ENCODE assay signal across 9 cellular contexts in the genomic region with DNA sequence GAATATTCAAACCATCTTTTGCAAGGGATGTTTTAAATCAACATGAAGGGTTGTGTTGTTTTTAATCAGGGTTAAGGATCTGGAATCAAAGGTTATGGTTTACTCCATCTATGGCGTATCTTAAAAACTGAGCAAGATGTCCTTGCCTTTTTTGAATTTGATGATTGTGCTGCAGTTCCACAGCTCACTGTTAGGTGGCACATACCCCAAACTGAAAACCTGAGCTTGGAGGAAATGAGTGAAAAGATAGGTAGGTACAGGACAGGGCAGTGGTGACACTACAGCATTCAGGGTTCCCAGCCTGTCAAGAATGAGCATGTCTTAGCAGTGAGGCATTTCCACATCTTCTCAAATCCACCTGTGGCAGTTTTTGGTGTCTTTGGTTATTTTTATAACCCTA. TPM values are rescaled to one million over a fixed set of nuclear protein-coding genes. Genes with fewer than 3 reads are reported as not detected.
DNase-seq lines count a peak whose midpoint lies in the region; ATAC-seq, FAIRE-seq and TF ChIP-seq lines count a peak whose summit lies in the region.
"Had no signal": no experiment of that assay in that cellular context is flagged by ENCODE, and none has a peak within 500 bp of the region (broad histone marks: within the 10 kb centered on the region; RNA-seq: fewer than 3 reads in every experiment).

No MANE protein-coding gene starts in this region.

- no peak overlapping the region for H4K5ac ChIP-seq in H1 (ENCODE audit: insufficient read length, low read depth, low read length)

- 100% methylated on average over 1 of the region's 1 CpG; no CpG with 5 or more reads in 1 of the 2 experiments for WGBS in H1 (ENCODE audit: extremely low coverage in 1 of 2, insufficient coverage in 1 of 2, insufficient read length in 1 of 2, insufficient replicate concordance in 2 of 2, low coverage in 1 of 2, low lambda C conversion rate in 2 of 2, missing lambda C conversion rate in 1 of 2), 2 experiments

- ATAC-seq in activated CD4-positive, alpha-beta T cell treated with anti-CD3 and anti-CD28 coated beads for 36 hours: peak; percentile 48
- ATAC-seq in GM21381 (IDR thresholded peaks at IDR 0.05; ENCODE audit: unreplicated experiment): peak; percentile 26
- no peak for ATAC-seq in HG03521 (IDR thresholded peaks at IDR 0.05; ENCODE audit: unreplicated experiment)

- H3K36me3 Mint-ChIP-seq in activated CD4-positive, alpha-beta T cell treated with anti-CD3 and anti-CD28 coated beads for 36 hours (ENCODE audit: low read depth): no peaks in the 10 kb centered on the region

- H3K27ac ChIP-seq in H1 (ENCODE audit: low read depth, low read length) (no peak overlapping the region), osteoblast (ENCODE audit: low read depth, low read length) (no peak overlapping the region)

- H3K9me3 ChIP-seq in H1 (ENCODE audit: insufficient read depth in 2 of 2, low read depth in 1 of 2, low read length in 1 of 2) (no peaks in the 10 kb centered on the region), osteoblast (ENCODE audit: low read depth, low read length) (no peaks in the 10 kb centered on the region)

- no peak overlapping the region for H3K4me3 ChIP-seq in H1 (ENCODE audit: extremely low read depth in 1 of 4, insufficient read depth in 2 of 4, low read depth in 3 of 4, low read length in 4 of 4)
- no peak overlapping the region for H3K4me3 ChIP-seq in osteoblast (ENCODE audit: insufficient read depth, low read length)

- POLR2A ChIA-PET in activated CD4-positive, alpha-beta T cell treated with anti-CD3 and anti-CD28 coated beads for 36 hours (lab: Charles Lee): interaction anchor here (1.0 kb wide), 1 partner anchor 13 kb away, joined by 6 read pairs; a partner anchor contains a TSS
- POLR2A ChIA-PET in H1 (lab: Charles Lee; ENCODE audit: partially characterized antibody): no interaction called here

- no peak overlapping the region for H4K8ac ChIP-seq in H1 (ENCODE audit: extremely low read depth, insufficient read depth, low read length)

- no peak overlapping the region for H3K4ac ChIP-seq in H1 (replicated peaks; ENCODE audit: insufficient read length, low read depth, low read length)

- no peak overlapping the region for H2BK120ac ChIP-seq in H1 (replicated peaks; ENCODE audit: low read depth, low read length)

- peaks cover 35% of the 10 kb centered on the region for H3K4me1 Mint-ChIP-seq in activated CD4-positive, alpha-beta T cell treated with anti-CD3 and anti-CD28 coated beads for 36 hours

- H2BK12ac ChIP-seq in H1 (ENCODE audit: low read depth, low read length): no peak overlapping the region

- no peaks in the 10 kb centered on the region for H3K9me3 Mint-ChIP-seq in activated CD4-positive, alpha-beta T cell treated with anti-CD3 and anti-CD28 coated beads for 36 hours (ENCODE audit: low read depth)
- H3K9me3 Mint-ChIP-seq: dendritic cell treated with granulocyte-macrophage colony-stimulating factor and Interleukin-4, amounts not matched to agents 40 ng/mL and 50 ng/mL, for 4 days had no signal

- peak in 2 of 3 experiments; percentile 26 to 45; a peak in 2 of 4 replicates for TF ChIP-seq CTCF in H1 (IDR thresholded peaks at IDR 0.05; ENCODE audit: control extremely low read depth in 1 of 3, insufficient read depth in 1 of 3, low read depth in 1 of 3, low read length in 3 of 3)
- TF ChIP-seq CTCF in osteoblast (IDR thresholded peaks at IDR 0.05; ENCODE audit: extremely low read depth, low read depth, low read length): peak; percentile 47

- no peak overlapping the region for H3K56ac ChIP-seq in H1 (replicated peaks; ENCODE audit: insufficient read length, low read depth, low read length)

- H3K14ac ChIP-seq in H1 (ENCODE audit: insufficient read length): no peak overlapping the region

- H3K23ac ChIP-seq in H1 (ENCODE audit: insufficient read length): no peak overlapping the region

- no peak for TF ChIP-seq POLR2A in H1 (IDR thresholded peaks at IDR 0.05; ENCODE audit: control extremely low read depth in 1 of 2, low read depth in 2 of 2, low read length in 2 of 2)

- H3K4me1 ChIP-seq in H1 (replicated peaks in 1 of 4; ENCODE audit: control insufficient read depth in 3 of 4, insufficient read depth in 4 of 4, low read length in 3 of 4) (peaks cover 0 to 6% (median 0%) of the 10 kb centered on the region in 4 experiments; a peak in 2 of 7 replicates), osteoblast (ENCODE audit: insufficient read depth, low read length) (no peaks in the 10 kb centered on the region)

- no peaks in the 10 kb centered on the region for H3K36me3 ChIP-seq in H1 (ENCODE audit: control insufficient read depth in 2 of 4, insufficient read depth in 4 of 4, low read length in 3 of 4)
- no peaks in the 10 kb centered on the region for H3K36me3 ChIP-seq in osteoblast (ENCODE audit: insufficient read depth, low read length)

- H2BK15ac ChIP-seq in H1 (ENCODE audit: low read length): no peak overlapping the region

- H3K18ac ChIP-seq in H1 (ENCODE audit: extremely low read depth, low read length): no peak overlapping the region

- intact Hi-C loops in activated CD4-positive, alpha-beta T cell treated with anti-CD3 and anti-CD28 coated beads for 36 hours (cut with DNase I, micrococcal nuclease): loop anchor here in 1 of 2 experiments (5.0 kb wide), 2 partner anchors 105 to 300 kb away; a partner anchor contains a TSS

- H3K79me1 ChIP-seq in H1 (ENCODE audit: low read depth, low read length): no peaks in the 10 kb centered on the region

- no peak overlapping the region for H3K9ac ChIP-seq in H1 (replicated peaks in 1 of 4; ENCODE audit: extremely low read depth in 1 of 4, low read depth in 3 of 4, low read length in 3 of 4)

- peak; percentile 29 to 49; a peak in 3 of 4 replicates for TF ChIP-seq RAD21 in H1 (IDR thresholded peaks at IDR 0.05 in 1 of 2, conservative IDR thresholded peaks at IDR 0.05 in 1 of 2; ENCODE audit: low read depth in 2 of 2, low read length in 2 of 2)

- H3K4me2 ChIP-seq in H1 (ENCODE audit: insufficient read depth in 1 of 2, low read depth in 2 of 2, low read length in 2 of 2) (no peak overlapping the region), osteoblast (ENCODE audit: insufficient read depth, low read length) (no peak overlapping the region)

- H3K4me3 Mint-ChIP-seq in activated CD4-positive, alpha-beta T cell treated with anti-CD3 and anti-CD28 coated beads for 36 hours: no peak overlapping the region
- H3K4me3 Mint-ChIP-seq: dendritic cell treated with granulocyte-macrophage colony-stimulating factor and Interleukin-4, amounts not matched to agents 40 ng/mL and 50 ng/mL, for 4 days had no signal

- TF ChIP-seq EP300 in H1 (IDR thresholded peaks at IDR 0.05; ENCODE audit: borderline replicate concordance in 1 of 2, low read depth in 2 of 2, low read length in 2 of 2): no peak

- no peak overlapping the region for H4K91ac ChIP-seq in H1 (replicated peaks; ENCODE audit: insufficient read length, low read length)

- H3K27ac Mint-ChIP-seq in activated CD4-positive, alpha-beta T cell treated with anti-CD3 and anti-CD28 coated beads for 36 hours: peak overlapping the region; percentile 56

- no peak overlapping the region for H2AK5ac ChIP-seq in H1 (ENCODE audit: low read depth, low read length)

- H2AFZ ChIP-seq in H1 (ENCODE audit: low read length) (no peak overlapping the region), osteoblast (ENCODE audit: low read length) (no peak overlapping the region)

- H2BK5ac ChIP-seq in H1 (ENCODE audit: low read depth, low read length): no peak overlapping the region

- peaks cover 1% of the 10 kb centered on the region; the same call in 1 of the 2 replicates for H3K23me2 ChIP-seq in H1 (ENCODE audit: low read depth, low read length)

- no peaks in the 10 kb centered on the region for H3K27me3 Mint-ChIP-seq in activated CD4-positive, alpha-beta T cell treated with anti-CD3 and anti-CD28 coated beads for 36 hours
- H3K27me3 Mint-ChIP-seq: dendritic cell treated with granulocyte-macrophage colony-stimulating factor and Interleukin-4, amounts not matched to agents 40 ng/mL and 50 ng/mL, for 4 days had no signal

- H3K79me2 ChIP-seq in H1 (ENCODE audit: control insufficient read depth in 1 of 2, insufficient read depth in 2 of 2, low read length in 2 of 2) (no peaks in the 10 kb centered on the region), osteoblast (ENCODE audit: insufficient read depth, low read length) (no peaks in the 10 kb centered on the region)

- no peak overlapping the region for H2BK20ac ChIP-seq in H1 (ENCODE audit: low read length)

- no peaks in the 10 kb centered on the region for H3K27me3 ChIP-seq in H1 (replicated peaks in 1 of 4; ENCODE audit: control insufficient read depth in 3 of 4, extremely low read depth in 1 of 4, insufficient read depth in 3 of 4, low read length in 3 of 4)
- H3K27me3 ChIP-seq in osteoblast (ENCODE audit: insufficient read depth, low read length): no peaks in the 10 kb centered on the region

- H4K20me1 ChIP-seq in H1 (replicated peaks in 1 of 2; ENCODE audit: control insufficient read depth in 1 of 2, insufficient read depth in 2 of 2, low read length in 2 of 2) (no peaks in the 10 kb centered on the region), osteoblast (ENCODE audit: insufficient read depth, low read length) (no peaks in the 10 kb centered on the region)

- FAIRE-seq in RCC 7860 (lab: Jason Lieb, UNC) (peak; percentile 15), H1 (lab: Jason Lieb, UNC) (peak; percentile 55)

- CTCF ChIA-PET in activated CD4-positive, alpha-beta T cell treated with anti-CD3 and anti-CD28 coated beads for 36 hours (lab: Charles Lee): interaction anchor here (0.8 to 1.0 kb wide), 5 partner anchors 12 to 105 kb away, joined by 3 to 13 read pairs (median 4); a partner anchor contains a TSS
- CTCF ChIA-PET in H1 (lab: Charles Lee; ENCODE audit: partially characterized antibody): interaction anchor here (1.6 to 2.1 kb wide), 3 partner anchors 12 to 16 kb away, joined by 5 to 9 read pairs (median 6); a partner anchor contains a TSS

- DNase-seq in activated CD4-positive, alpha-beta T cell treated with anti-CD3 and anti-CD28 coated beads for 36 hours: peak; percentile 43
- DNase-seq in activated CD4-positive, alpha-beta T cell treated with anti-CD3 and anti-CD28 coated beads, Interleukin-2, amount 50 U/mL, for 4 hours: no peak
- DNase-seq in RCC 7860 (ENCODE audit: low spot score) (no peak), H1 (ENCODE audit: low read depth in 1 of 2, low spot score in 2 of 2) (no peak), osteoblast (ENCODE audit: insufficient read length, low spot score, missing footprints) (no peak), middle frontal gyrus (ENCODE audit: extremely low spot score, low spot score) (no peak)

RNA-seq across cellular contexts. Expression of a gene that starts 13.1 kb away (rescaled TPM):
- 10 to 100 TPM; 29.4 to 37.4 TPM for total RNA-seq in activated CD4-positive, alpha-beta T cell treated with anti-CD3 and anti-CD28 coated beads for 36 hours
- total RNA-seq in H1 (2021; fragmentation: NEBNext Ultra II Directional; extraction: Animal tissue kit (Norgen Biotek cat#: 25700)): 7.2 and 7.6 TPM in 2 replicates
- polyA plus RNA-seq in H1 (2011; rRNA removed): 3.3 and 5.4 TPM in 2 replicates
- 5.1 TPM for polyA plus RNA-seq in H1 (2011; cell fraction: cytosol; rRNA removed)
- 5.3 TPM for polyA plus RNA-seq in H1 (2011; cell fraction: nucleus; rRNA removed)
- polyA plus RNA-seq in H1 (2012, experiment 1 of 2): 6.4 to 8.1 TPM (median 7.5 TPM) in 4 replicates
- polyA plus RNA-seq in H1 (2012, experiment 2 of 2): 7.9 TPM
- polyA plus RNA-seq in H1 (2013, experiment 1 of 2): 3.1 TPM
- polyA plus RNA-seq in H1 (2013, experiment 2 of 2): 3.1 TPM
- 4.7 and 12.0 TPM in 2 replicates for polyA minus RNA-seq in H1 (2011; rRNA and poly(A)+ RNA removed)
- polyA minus RNA-seq in H1 (2011; cell fraction: cytosol; rRNA and poly(A)+ RNA removed): 4.6 TPM
- 6.5 TPM for polyA minus RNA-seq in H1 (2011; cell fraction: nucleus; rRNA and poly(A)+ RNA removed)
- 12.1 and 13.0 TPM in 2 replicates for total RNA-seq in osteoblast

RNA-seq across cellular contexts. Expression of a gene that starts 22.0 kb away (rescaled TPM):
- not detected for total RNA-seq in activated CD4-positive, alpha-beta T cell treated with anti-CD3 and anti-CD28 coated beads for 36 hours
- not detected in 2 replicates for total RNA-seq in H1 (2021; fragmentation: NEBNext Ultra II Directional; extraction: Animal tissue kit (Norgen Biotek cat#: 25700))
- not detected in 2 replicates for polyA plus RNA-seq in H1 (2011; rRNA removed)
- not detected for polyA plus RNA-seq in H1 (2011; cell fraction: cytosol; rRNA removed)
- not detected for polyA plus RNA-seq in H1 (2011; cell fraction: nucleus; rRNA removed)
- not detected in 4 replicates for polyA plus RNA-seq in H1 (2012, experiment 1 of 2)
- not detected for polyA plus RNA-seq in H1 (2012, experiment 2 of 2)
- not detected for polyA plus RNA-seq in H1 (2013, experiment 1 of 2)
- not detected for polyA plus RNA-seq in H1 (2013, experiment 2 of 2)
- polyA minus RNA-seq in H1 (2011; rRNA and poly(A)+ RNA removed): not detected in 2 replicates
- not detected for polyA minus RNA-seq in H1 (2011; cell fraction: cytosol; rRNA and poly(A)+ RNA removed)
- polyA minus RNA-seq in H1 (2011; cell fraction: nucleus; rRNA and poly(A)+ RNA removed): not detected
- not detected in 2 replicates for total RNA-seq in osteoblast

RNA-seq across cellular contexts. Expression of a gene that starts 22.6 kb away (rescaled TPM):
- total RNA-seq in activated CD4-positive, alpha-beta T cell treated with anti-CD3 and anti-CD28 coated beads for 36 hours: 10 to 100 TPM; 52.6 to 64.3 TPM
- 18.0 and 19.9 TPM in 2 replicates for total RNA-seq in H1 (2021; fragmentation: NEBNext Ultra II Directional; extraction: Animal tissue kit (Norgen Biotek cat#: 25700))
- polyA plus RNA-seq in H1 (2011; rRNA removed): 17.9 and 20.7 TPM in 2 replicates
- polyA plus RNA-seq in H1 (2011; cell fraction: cytosol; rRNA removed): 13.1 TPM
- polyA plus RNA-seq in H1 (2011; cell fraction: nucleus; rRNA removed): 61.6 TPM
- 13.3 to 19.4 TPM (median 15.5 TPM) in 4 replicates for polyA plus RNA-seq in H1 (2012, experiment 1 of 2)
- polyA plus RNA-seq in H1 (2012, experiment 2 of 2): 8.5 TPM
- 23.0 TPM for polyA plus RNA-seq in H1 (2013, experiment 1 of 2)
- 19.6 TPM for polyA plus RNA-seq in H1 (2013, experiment 2 of 2)
- 31.2 and 54.4 TPM in 2 replicates for polyA minus RNA-seq in H1 (2011; rRNA and poly(A)+ RNA removed)
- polyA minus RNA-seq in H1 (2011; cell fraction: cytosol; rRNA and poly(A)+ RNA removed): 16.1 TPM
- 42.4 TPM for polyA minus RNA-seq in H1 (2011; cell fraction: nucleus; rRNA and poly(A)+ RNA removed)
- 48.9 and 50.4 TPM in 2 replicates for total RNA-seq in osteoblast

RNA-seq across cellular contexts. Expression of a gene that starts 59.6 kb away (rescaled TPM):
- not detected for total RNA-seq in activated CD4-positive, alpha-beta T cell treated with anti-CD3 and anti-CD28 coated beads for 36 hours
- not detected in 2 replicates for total RNA-seq in H1 (2021; fragmentation: NEBNext Ultra II Directional; extraction: Animal tissue kit (Norgen Biotek cat#: 25700))
- 0.06 and 0.35 TPM in 2 replicates for polyA plus RNA-seq in H1 (2011; rRNA removed)
- polyA plus RNA-seq in H1 (2011; cell fraction: cytosol; rRNA removed): not detected
- 0.20 TPM for polyA plus RNA-seq in H1 (2011; cell fraction: nucleus; rRNA removed)
- polyA plus RNA-seq in H1 (2012, experiment 1 of 2): not detected in 4 replicates
- not detected for polyA plus RNA-seq in H1 (2012, experiment 2 of 2)
- polyA plus RNA-seq in H1 (2013, experiment 1 of 2): 0.08 TPM
- not detected for polyA plus RNA-seq in H1 (2013, experiment 2 of 2)
- polyA minus RNA-seq in H1 (2011; rRNA and poly(A)+ RNA removed): not detected in 2 replicates
- not detected for polyA minus RNA-seq in H1 (2011; cell fraction: cytosol; rRNA and poly(A)+ RNA removed)
- polyA minus RNA-seq in H1 (2011; cell fraction: nucleus; rRNA and poly(A)+ RNA removed): not detected
- total RNA-seq in osteoblast: not detected in 2 replicates
